In the genomic region with DNA sequence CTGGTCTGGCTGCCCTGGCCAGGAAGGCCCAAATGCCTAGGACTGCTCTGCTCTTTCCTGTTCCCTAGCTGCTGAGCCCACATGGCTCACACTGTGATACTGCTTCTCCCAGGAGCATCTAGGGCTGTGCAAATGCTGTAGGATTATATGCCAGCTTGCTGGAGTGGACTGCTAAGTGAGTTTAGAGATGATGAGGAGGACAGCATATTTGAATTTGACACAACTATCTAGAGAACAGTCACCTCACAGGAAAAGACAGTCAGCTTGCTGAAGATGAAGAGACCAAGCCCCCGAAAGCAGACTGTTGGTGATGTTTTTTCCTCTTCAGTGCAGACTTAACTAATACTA, we compare ENCODE assay signal across 15 cellular contexts. TPM values are rescaled to one million over a fixed set of nuclear protein-coding genes. Genes with fewer than 3 reads are reported as not detected.
DNase-seq lines count a peak whose midpoint lies in the region; ATAC-seq and TF ChIP-seq lines count a peak whose summit lies in the region.
"Had no signal": no experiment of that assay in that cellular context is flagged by ENCODE, and none has a peak within 500 bp of the region (broad histone marks: within the 10 kb centered on the region; RNA-seq: fewer than 3 reads in every experiment).

No MANE protein-coding gene starts in this region.

- H3K4me1 ChIP-seq in Panc1 (ENCODE audit: control insufficient read depth, insufficient read depth, low read length) (no peaks in the 10 kb centered on the region; the same call in 1 of the 2 replicates), duodenal mucosa (ENCODE audit: control insufficient read depth in 1 of 2, insufficient read depth in 2 of 2, low read length in 2 of 2) (peaks cover 17 to 22% of the 10 kb centered on the region in 2 donors), psoas muscle (peaks cover 7% of the 10 kb centered on the region), foreskin keratinocyte (peaks cover 9% of the 10 kb centered on the region)

- H3K9me3 ChIP-seq in Panc1 (ENCODE audit: control insufficient read depth, insufficient read depth, low read depth, low read length) (no peaks in the 10 kb centered on the region), duodenal mucosa (ENCODE audit: control insufficient read depth in 1 of 2, low read length in 2 of 2) (no peaks in the 10 kb centered on the region), psoas muscle (no peaks in the 10 kb centered on the region)
- H3K9me3 ChIP-seq: ovary had no signal

- CTCF ChIA-PET in activated CD8-positive, alpha-beta T cell treated with anti-CD3 and anti-CD28 coated beads, Interleukin-2, amount 10 ng/mL, durations not matched to agents 7 days and 5 days (lab: Charles Lee) = interaction anchor here (1.5 kb wide), 2 partner anchors 10 to 145 kb away, joined by 4 to 5 read pairs; no protein-coding TSS in a partner anchor
- CTCF ChIA-PET in activated CD8-positive, alpha-beta T cell treated with anti-CD3 and anti-CD28 coated beads for 36 hours (lab: Charles Lee) = interaction anchor here (1.1 to 3.7 kb wide), 3 partner anchors 10 to 24 kb away, joined by 3 to 13 read pairs (median 8); no protein-coding TSS in a partner anchor
- CTCF ChIA-PET in Panc1 (lab: Charles Lee) = no interaction called here

- H3K27me3 Mint-ChIP-seq in activated CD8-positive, alpha-beta T cell treated with anti-CD3 and anti-CD28 coated beads, Interleukin-2, amount 10 ng/mL, durations not matched to agents 7 days and 5 days (ENCODE audit: low read depth) = peaks cover 15% of the 10 kb centered on the region
- H3K27me3 Mint-ChIP-seq in activated CD8-positive, alpha-beta T cell treated with anti-CD3 and anti-CD28 coated beads for 36 hours = peaks cover 1% of the 10 kb centered on the region

- H3K4me3 Mint-ChIP-seq in activated CD8-positive, alpha-beta T cell treated with anti-CD3 and anti-CD28 coated beads, Interleukin-2, amount 10 ng/mL, durations not matched to agents 7 days and 5 days = no peak overlapping the region
- no peak overlapping the region for H3K4me3 Mint-ChIP-seq in activated CD8-positive, alpha-beta T cell treated with anti-CD3 and anti-CD28 coated beads for 36 hours
- H3K4me3 Mint-ChIP-seq: CD8-positive, alpha-beta T cell; H9 had no signal

- H3K36me3 ChIP-seq in Panc1 (ENCODE audit: control insufficient read depth, insufficient read depth, low read length) = no peaks in the 10 kb centered on the region
- no peaks in the 10 kb centered on the region for H3K36me3 ChIP-seq in duodenal mucosa (ENCODE audit: control insufficient read depth in 1 of 2, insufficient read depth in 2 of 2, low read length in 2 of 2)
- no peaks in the 10 kb centered on the region for H3K36me3 ChIP-seq in psoas muscle (ENCODE audit: insufficient read depth in 1 of 2, low read depth in 1 of 2)
- H3K36me3 ChIP-seq: ovary had no signal

- H3K27ac ChIP-seq in Panc1 (ENCODE audit: low read length) (no peak overlapping the region), duodenal mucosa (ENCODE audit: low read depth, low read length) (peak overlapping the region; percentile 44), psoas muscle (peak overlapping the region; percentile 40), foreskin keratinocyte (no peak overlapping the region)
- H3K27ac ChIP-seq: ovary had no signal

- H3K27ac Mint-ChIP-seq in activated CD8-positive, alpha-beta T cell treated with anti-CD3 and anti-CD28 coated beads, Interleukin-2, amount 10 ng/mL, durations not matched to agents 7 days and 5 days = peak overlapping the region; percentile 87
- no peak overlapping the region for H3K27ac Mint-ChIP-seq in activated CD8-positive, alpha-beta T cell treated with anti-CD3 and anti-CD28 coated beads for 36 hours
- H3K27ac Mint-ChIP-seq: CD8-positive, alpha-beta T cell; H9 had no signal

- in situ Hi-C loops in Panc1 (cut with HindIII; ENCODE audit: low pct_unique_long_range_greater_than_20kb, low sequenced_read_pairs) = no loop called here

- peaks cover 32% of the 10 kb centered on the region for H3K4me1 Mint-ChIP-seq in activated CD8-positive, alpha-beta T cell treated with anti-CD3 and anti-CD28 coated beads, Interleukin-2, amount 10 ng/mL, durations not matched to agents 7 days and 5 days (ENCODE audit: low read depth)
- peaks cover 26% of the 10 kb centered on the region for H3K4me1 Mint-ChIP-seq in activated CD8-positive, alpha-beta T cell treated with anti-CD3 and anti-CD28 coated beads for 36 hours (ENCODE audit: low read depth)

- WGBS in psoas muscle, 3 donors = 95 to 100% (median 98%) methylated on average over 1 of the region's 1 CpG

- H3K27me3 ChIP-seq in Panc1 (ENCODE audit: control insufficient read depth, insufficient read depth, low read length) = no peaks in the 10 kb centered on the region
- H3K27me3 ChIP-seq in duodenal mucosa (ENCODE audit: control insufficient read depth in 1 of 2, insufficient read depth in 2 of 2, low read length in 2 of 2) = no peaks in the 10 kb centered on the region
- no peaks in the 10 kb centered on the region for H3K27me3 ChIP-seq in psoas muscle (ENCODE audit: insufficient read depth in 3 of 3, low read length in 2 of 3)
- no peaks in the 10 kb centered on the region for H3K27me3 ChIP-seq in foreskin keratinocyte
- H3K27me3 ChIP-seq: ovary had no signal

- POLR2A ChIA-PET in activated CD8-positive, alpha-beta T cell treated with anti-CD3 and anti-CD28 coated beads, Interleukin-2, amount 10 ng/mL, durations not matched to agents 7 days and 5 days (lab: Charles Lee) = interaction anchor here (0.6 kb wide), 1 partner anchor 529 kb away, joined by 3 read pairs; the partner anchor contains the start of gene LIMD1
- POLR2A ChIA-PET in activated CD8-positive, alpha-beta T cell treated with anti-CD3 and anti-CD28 coated beads for 36 hours (lab: Charles Lee) = no interaction called here
- POLR2A ChIA-PET in Panc1 (lab: Charles Lee) = interaction anchor here (0.5 kb wide), 1 partner anchor 69 kb away, joined by 9 read pairs; no protein-coding TSS in a partner anchor

- BruUV-seq in Panc1 (replicated peaks; lab: Mats Ljungman, UMichigan) = no TSS peak

- no peak for ATAC-seq in activated CD8-positive, alpha-beta T cell treated with anti-CD3 and anti-CD28 coated beads, Interleukin-2, amount 10 ng/mL, durations not matched to agents 7 days and 5 days
- ATAC-seq in activated CD8-positive, alpha-beta T cell treated with anti-CD3 and anti-CD28 coated beads for 36 hours = no peak
- ATAC-seq in Panc1 (0 out of 2 replicates have a peak, but pooled peaks have one; percentile 23), psoas muscle (peak in 1 of 4 donors; percentile 9), foreskin keratinocyte (no peak)
- ATAC-seq: CD8-positive, alpha-beta T cell had no signal

- DNase-seq in activated CD8-positive, alpha-beta T cell treated with anti-CD3 and anti-CD28 coated beads, Interleukin-2, amount 10 ng/mL, durations not matched to agents 7 days and 5 days = no peak
- no peak for DNase-seq in activated CD8-positive, alpha-beta T cell treated with anti-CD3 and anti-CD28 coated beads for 36 hours
- DNase-seq in Panc1 (ENCODE audit: low read depth, low spot score) = no peak
- DNase-seq in psoas muscle = no peak
- no peak for DNase-seq in foreskin keratinocyte
- DNase-seq in foreskin fibroblast = no peak
- DNase-seq in ecto neural progenitor cell (ENCODE audit: low spot score) = no peak
- DNase-seq: ACHN, H9, NCI-H1105, NCI-H2171 treated with DMSO at 0.1 percent for 48 hours, ovary had no signal

- H3K9ac ChIP-seq in duodenal mucosa (ENCODE audit: low read depth in 1 of 2, low read length in 2 of 2) = no peak overlapping the region

- TF ChIP-seq CTCF in activated CD8-positive, alpha-beta T cell treated with anti-CD3 and anti-CD28 coated beads for 36 hours (IDR thresholded peaks at IDR 0.05) = no peak
- TF ChIP-seq CTCF in Panc1 (IDR thresholded peaks at IDR 0.05) (no peak), psoas muscle (IDR thresholded peaks at IDR 0.05) (no peak), foreskin keratinocyte (conservative IDR thresholded peaks at IDR 0.05) (no peak), foreskin fibroblast (IDR thresholded peaks at IDR 0.05; ENCODE audit: low read depth, low read length) (no peak)

- H3K36me3 Mint-ChIP-seq in activated CD8-positive, alpha-beta T cell treated with anti-CD3 and anti-CD28 coated beads, Interleukin-2, amount 10 ng/mL, durations not matched to agents 7 days and 5 days (ENCODE audit: low read depth) = no peaks in the 10 kb centered on the region
- no peaks in the 10 kb centered on the region for H3K36me3 Mint-ChIP-seq in activated CD8-positive, alpha-beta T cell treated with anti-CD3 and anti-CD28 coated beads for 36 hours (ENCODE audit: low read depth)
- H3K36me3 Mint-ChIP-seq: CD8-positive, alpha-beta T cell had no signal

- intact Hi-C loops in activated CD8-positive, alpha-beta T cell treated with anti-CD3 and anti-CD28 coated beads for 36 hours (cut with micrococcal nuclease) = loop anchor here (5.0 kb wide), 1 partner anchor 47 kb away; no protein-coding TSS in a partner anchor
- intact Hi-C loops in Panc1 (cut with micrococcal nuclease; ENCODE audit: unreplicated experiment) = no loop called here
- intact Hi-C loops in psoas muscle (cut with DNase I) = no loop called here

- H3K4me3 ChIP-seq in Panc1 (ENCODE audit: low read depth in 2 of 2, low read length in 2 of 2) (no peak overlapping the region), duodenal mucosa (ENCODE audit: low read depth in 1 of 2, low read length in 2 of 2) (no peak overlapping the region), psoas muscle (no peak overlapping the region), foreskin fibroblast (ENCODE audit: low read depth in 1 of 2, low read length in 2 of 2) (no peak overlapping the region)
- H3K4me3 ChIP-seq: ovary had no signal

- H3K9me3 Mint-ChIP-seq in activated CD8-positive, alpha-beta T cell treated with anti-CD3 and anti-CD28 coated beads, Interleukin-2, amount 10 ng/mL, durations not matched to agents 7 days and 5 days (ENCODE audit: insufficient read depth) = no peaks in the 10 kb centered on the region
- H3K9me3 Mint-ChIP-seq in activated CD8-positive, alpha-beta T cell treated with anti-CD3 and anti-CD28 coated beads for 36 hours = no peaks in the 10 kb centered on the region
- H3K9me3 Mint-ChIP-seq: CD8-positive, alpha-beta T cell; H9 had no signal

RNA-seq across cellular contexts. Expression of gene CLEC3B, which starts 39.2 kb away (rescaled TPM):
- under 1 TPM; 0.29 TPM for total RNA-seq in activated CD8-positive, alpha-beta T cell treated with anti-CD3 and anti-CD28 coated beads, Interleukin-2, amount 10 ng/mL, durations not matched to agents 7 days and 5 days
- total RNA-seq in activated CD8-positive, alpha-beta T cell treated with anti-CD3 and anti-CD28 coated beads for 36 hours = not detected
- total RNA-seq in Panc1 (2021; ENCODE audit: unreplicated experiment) (not detected), psoas muscle (10 to 100 TPM; 10.3 to 41.7 (median 16.5) TPM), foreskin keratinocyte (not detected in 2 replicates)
- not detected for polyA plus RNA-seq in Panc1 (2012; ENCODE audit: insufficient read length)
- polyA plus RNA-seq in psoas muscle (10 to 100 TPM; 24.6 to 29.6 (median 26.7) TPM), foreskin keratinocyte (not detected in 2 replicates)
- total RNA-seq: glomerular endothelial cell, H9 had no signal

Comparison
In these comparisons a context has a peak if more than half of its experiments do, and no peak if none do; other contexts are left out.
1. H3K27ac ChIP-seq: peak in duodenal mucosa (single experiment) and psoas muscle (single experiment); none in Panc1 (single experiment) and foreskin keratinocyte (single experiment).